Comparison of ENCODE assay signal across 23 cellular contexts in the genomic region with DNA sequence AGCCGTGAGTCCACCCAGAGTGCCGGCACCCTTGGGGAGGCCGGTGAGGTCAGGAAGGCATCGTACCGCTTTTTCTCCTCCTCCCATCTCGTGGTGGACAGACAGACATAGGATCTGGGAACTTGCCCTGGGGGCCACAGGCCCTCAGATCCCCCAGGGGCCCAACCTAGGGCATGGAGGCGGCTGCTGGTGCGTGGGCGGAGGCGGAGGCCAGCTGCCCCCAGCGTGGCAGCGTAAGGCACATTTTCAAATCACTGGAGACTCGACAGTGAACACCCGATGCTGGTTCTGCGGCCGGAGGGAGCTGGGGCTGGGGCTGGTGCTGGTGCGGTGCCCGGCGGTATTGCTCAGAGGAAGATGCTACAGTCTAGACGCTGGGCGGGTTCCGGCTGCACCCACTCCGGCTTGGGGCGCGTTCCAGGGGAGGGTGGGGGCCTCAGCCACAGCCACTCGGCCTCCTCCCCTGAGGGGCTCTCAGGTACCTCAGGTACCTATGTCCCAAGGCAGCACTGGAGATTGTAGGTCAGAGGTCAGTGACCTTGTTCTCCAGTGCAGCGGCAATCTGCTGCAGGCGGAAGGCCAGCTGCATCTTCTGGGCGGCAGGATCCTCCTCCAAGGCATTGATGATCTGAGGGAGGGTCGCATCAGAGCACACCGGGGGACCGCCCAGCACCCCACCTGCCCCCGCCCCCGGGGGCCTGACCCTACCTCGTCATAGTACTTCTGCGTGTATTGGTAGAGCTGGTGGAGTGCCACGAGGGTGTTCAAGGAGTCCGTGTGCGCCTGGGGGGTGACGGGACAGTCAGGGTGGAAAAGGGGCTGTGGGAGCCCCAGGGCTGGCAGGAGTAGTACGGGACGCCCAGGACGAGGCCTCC. TPM values are rescaled to one million over a fixed set of nuclear protein-coding genes. Genes with fewer than 3 reads are reported as not detected.
DNase-seq lines count a peak whose midpoint lies in the region; ATAC-seq and TF ChIP-seq lines count a peak whose summit lies in the region.
"Had no signal": no experiment of that assay in that cellular context is flagged by ENCODE, and none has a peak within 500 bp of the region (broad histone marks: within the 10 kb centered on the region; RNA-seq: fewer than 3 reads in every experiment).

No MANE protein-coding gene starts in this region.

- H3K36me3 Mint-ChIP-seq in HFFc6 (ENCODE audit: low read depth): peaks cover 18% of the 10 kb centered on the region
- H3K36me3 Mint-ChIP-seq: memory B cell had no signal

- peaks cover 48 to 62% (median 56%) of the 10 kb centered on the region in 11 experiments for H3K36me3 ChIP-seq in BLaER1 treated with 17β-estradiol and CSF1 and Interleukin-3, amounts not matched to agents 10 nM and 100 nM
- H3K36me3 ChIP-seq in PC-9 (ENCODE audit: low read depth) (peaks cover 50% of the 10 kb centered on the region), esophagus (ENCODE audit: control insufficient read depth in 2 of 2, insufficient read depth in 2 of 2, low read length in 1 of 2) (peaks cover 0 to 55% of the 10 kb centered on the region in 2 donors), sigmoid colon (peaks cover 30 to 55% (median 45%) of the 10 kb centered on the region in 4 donors)
- H3K36me3 ChIP-seq: neutrophil had no signal

- peaks cover 7% of the 10 kb centered on the region for H3K79me2 ChIP-seq in PC-9 (ENCODE audit: low read depth)

- H3F3A ChIP-seq in PC-9 (ENCODE audit: insufficient read depth, low read depth): peaks cover 82% of the 10 kb centered on the region

- H3K9me2 ChIP-seq in PC-9 (ENCODE audit: insufficient read depth): no peaks in the 10 kb centered on the region

- WGBS in esophagus, 2 donors: 70 to 80% methylated on average over 43 of the region's 43 CpGs
- 90 to 93% methylated on average over 43 of the region's 43 CpGs for WGBS in sigmoid colon, 2 donors

- CTCF ChIA-PET in PC-9 (lab: Charles Lee): no interaction called here

- TSS peak; percentile 31 for BruUV-seq in PC-9 (replicated peaks; lab: Mats Ljungman, UMichigan)

- peak overlapping the region in 9 of 11 experiments; percentile 5 to 42 (median 15); a peak in 8 of 22 replicates for H3K4me2 ChIP-seq in BLaER1 treated with 17β-estradiol and CSF1 and Interleukin-3, amounts not matched to agents 10 nM and 100 nM
- no peak overlapping the region for H3K4me2 ChIP-seq in PC-9

- peaks cover 61 to 94% (median 75%) of the 10 kb centered on the region in 11 experiments for H4K20me1 ChIP-seq in BLaER1 treated with 17β-estradiol and CSF1 and Interleukin-3, amounts not matched to agents 10 nM and 100 nM
- H4K20me1 ChIP-seq in PC-9 (ENCODE audit: insufficient read depth): peaks cover 26% of the 10 kb centered on the region

- 0 out of 2 replicates have a peak, but pooled peaks have one; percentile 2 for TF ChIP-seq CTCF in PC-9 (conservative IDR thresholded peaks at IDR 0.05)
- no peak for TF ChIP-seq CTCF in sigmoid colon (IDR thresholded peaks at IDR 0.05)
- TF ChIP-seq CTCF in HFFc6 (IDR thresholded peaks at IDR 0.05): no peak

- peaks cover 0 to 10% (median 6%) of the 10 kb centered on the region in 11 experiments; a peak in 7 of 22 replicates for H3K27me3 ChIP-seq in BLaER1 treated with 17β-estradiol and CSF1 and Interleukin-3, amounts not matched to agents 10 nM and 100 nM
- H3K27me3 ChIP-seq in PC-9 (ENCODE audit: insufficient read depth, low read depth) (no peaks in the 10 kb centered on the region), esophagus (ENCODE audit: control insufficient read depth in 1 of 2, insufficient read depth in 2 of 2, low read length in 2 of 2) (no peaks in the 10 kb centered on the region), sigmoid colon (peaks cover 4 to 26% (median 18%) of the 10 kb centered on the region in 3 donors)

- peaks cover 8% of the 10 kb centered on the region for H3K27me3 Mint-ChIP-seq in HFFc6 (ENCODE audit: insufficient read depth)
- H3K27me3 Mint-ChIP-seq: activated T-helper 17 cell treated with anti-CD3 and anti-CD28 coated beads, Interleukin-2, amount 50 U/mL, for 72 hours had no signal

- H2AFZ ChIP-seq in PC-9: no peak overlapping the region

- H3K9me3 ChIP-seq in BLaER1 treated with 17β-estradiol and CSF1 and Interleukin-3, amounts not matched to agents 10 nM and 100 nM (replicated peaks in 1 of 11): peaks cover 0 to 4% (median 0%) of the 10 kb centered on the region in 11 experiments; a peak in 3 of 22 replicates
- H3K9me3 ChIP-seq in PC-9 (ENCODE audit: insufficient read depth, low read depth) (no peaks in the 10 kb centered on the region), esophagus (ENCODE audit: control insufficient read depth in 2 of 2, insufficient read depth in 1 of 2, low read depth in 1 of 2, low read length in 1 of 2) (peaks cover 0 to 7% of the 10 kb centered on the region in 2 donors), sigmoid colon (no peaks in the 10 kb centered on the region)
- H3K9me3 ChIP-seq: colonic mucosa, neutrophil, upper lobe of left lung had no signal

- H3K9ac ChIP-seq in BLaER1 treated with 17β-estradiol and CSF1 and Interleukin-3, amounts not matched to agents 10 nM and 100 nM: peak overlapping the region in 2 of 11 experiments; percentile 33 to 41; a peak in 1 of 22 replicates

- intact Hi-C loops in PC-9 (cut with micrococcal nuclease; ENCODE audit: unreplicated experiment): no loop called here
- intact Hi-C loops in sigmoid colon (cut with DNase I): loop anchor here (1.0 to 2.0 kb wide), 2 partner anchors 51 to 67 kb away; a partner anchor contains a TSS

- no peak overlapping the region for H3K4me3 Mint-ChIP-seq in HFFc6
- H3K4me3 Mint-ChIP-seq: activated CD8-positive, alpha-beta T cell treated with anti-CD3 and anti-CD28 coated beads for 36 hours; activated T-helper 17 cell treated with anti-CD3 and anti-CD28 coated beads, Interleukin-2, amount 50 U/mL, for 72 hours; memory B cell had no signal

- no peak for DNase-seq in PC-9
- no peak for DNase-seq in sigmoid colon
- DNase-seq in DMS 273 (lab: John Stamatoyannopoulos, UW; ENCODE audit: unreplicated experiment): no peak
- no peak for DNase-seq in HFFc6
- DNase-seq in inferior parietal cortex (ENCODE audit: extremely low spot score): no peak
- DNase-seq: activated naive CD4-positive, alpha-beta T cell treated with anti-CD3 and anti-CD28 coated beads, Interleukin-2, amount 50 U/mL, for 16 hours; amniotic stem cell; foreskin melanocyte; GOT3; NCI-H1417; NCI-H2081 treated with DMSO at 0.1 percent for 48 hours; NCI-H345; NCI-H748 treated with DMSO at 0.1 percent for 48 hours had no signal

- H3K27ac Mint-ChIP-seq in HFFc6: no peak overlapping the region
- H3K27ac Mint-ChIP-seq: activated CD8-positive, alpha-beta T cell treated with anti-CD3 and anti-CD28 coated beads for 36 hours; activated T-helper 17 cell treated with anti-CD3 and anti-CD28 coated beads, Interleukin-2, amount 50 U/mL, for 72 hours; effector memory CD8-positive, alpha-beta T cell; memory B cell had no signal

- ATAC-seq in GM18861 (IDR thresholded peaks at IDR 0.05; ENCODE audit: unreplicated experiment): no peak

- H3K27ac ChIP-seq in BLaER1 treated with 17β-estradiol and CSF1 and Interleukin-3, amounts not matched to agents 10 nM and 100 nM: 0 out of 22 replicates have a peak overlapping the region, but pooled peaks of 1 of the 11 experiments have one; percentile 34
- H3K27ac ChIP-seq in PC-9 (no peak overlapping the region), esophagus (ENCODE audit: low read depth in 2 of 2, low read length in 1 of 2) (peak overlapping the region; percentile 3 to 36), sigmoid colon (peak overlapping the region; percentile 6 to 65 (median 56))
- H3K27ac ChIP-seq: colonic mucosa, neutrophil had no signal

- H3K4me1 Mint-ChIP-seq in HFFc6 (ENCODE audit: low read depth): peaks cover 7% of the 10 kb centered on the region; the same call in 1 of the 2 replicates

- no peak for TF ChIP-seq POLR2A in sigmoid colon (IDR thresholded peaks at IDR 0.05)

- peaks cover 36 to 51% (median 43%) of the 10 kb centered on the region in 10 experiments for H3K4me1 ChIP-seq in BLaER1 treated with 17β-estradiol and CSF1 and Interleukin-3, amounts not matched to agents 10 nM and 100 nM
- H3K4me1 ChIP-seq in PC-9 (replicated peaks; ENCODE audit: insufficient read depth): peaks cover 29% of the 10 kb centered on the region
- peaks cover 4 to 19% of the 10 kb centered on the region in 2 donors for H3K4me1 ChIP-seq in esophagus (ENCODE audit: control insufficient read depth in 2 of 2, insufficient read depth in 2 of 2, low read length in 1 of 2)
- peaks cover 0 to 26% (median 25%) of the 10 kb centered on the region in 4 donors for H3K4me1 ChIP-seq in sigmoid colon

- H3K9me3 Mint-ChIP-seq in HFFc6: no peaks in the 10 kb centered on the region
- H3K9me3 Mint-ChIP-seq: activated CD8-positive, alpha-beta T cell treated with anti-CD3 and anti-CD28 coated beads for 36 hours; activated T-helper 17 cell treated with anti-CD3 and anti-CD28 coated beads, Interleukin-2, amount 50 U/mL, for 72 hours; effector memory CD8-positive, alpha-beta T cell; memory B cell had no signal

- POLR2A ChIA-PET in PC-9 (lab: Charles Lee; ENCODE audit: unreplicated experiment): no interaction called here

- TF ChIP-seq EP300 in sigmoid colon (IDR thresholded peaks at IDR 0.05): no peak

- H3K4me3 ChIP-seq in BLaER1 treated with 17β-estradiol and CSF1 and Interleukin-3, amounts not matched to agents 10 nM and 100 nM: no peak overlapping the region
- H3K4me3 ChIP-seq in PC-9 (no peak overlapping the region), esophagus (ENCODE audit: low read depth in 1 of 2, low read length in 2 of 2) (no peak overlapping the region), sigmoid colon (no peak overlapping the region)
- H3K4me3 ChIP-seq: colonic mucosa, upper lobe of left lung had no signal

RNA-seq across cellular contexts. Expression of a gene that starts 5.2 kb away (rescaled TPM):
- 5.5 and 10.0 TPM in 2 replicates for total RNA-seq in PC-9 (2021)
- 1 to 10 TPM; 5.4 to 6.1 TPM for polyA plus RNA-seq in esophagus
- 1 to 10 TPM in 3 of 4 donors, under 1 TPM in 1; 0.82 to 6.6 (median 4.5) TPM for total RNA-seq in sigmoid colon
- 1 to 10 TPM in 2 of 3 donors, under 1 TPM in 1; 0.23 to 7.3 (median 1.2) TPM for polyA plus RNA-seq in sigmoid colon
- total RNA-seq in HFFc6 (2021; fragmentation: NEBNext Ultra II Directional; extraction: Animal tissue kit (Norgen Biotek cat#: 25700)): 10 to 100 TPM in 1 of 6 experiments, 1 to 10 TPM in 5; 6.0 to 10.2 (median 7.8) TPM

RNA-seq across cellular contexts. Expression of a gene that starts 13.9 kb away (rescaled TPM):
- total RNA-seq in PC-9 (2021): 48.5 and 61.1 TPM in 2 replicates
- 1 to 10 TPM; 3.0 to 3.4 TPM for polyA plus RNA-seq in esophagus
- total RNA-seq in sigmoid colon: 1 to 10 TPM; 2.5 to 10.0 (median 6.7) TPM
- polyA plus RNA-seq in sigmoid colon: 1 to 10 TPM in 2 of 3 donors, under 1 TPM in 1; 0.60 to 6.0 (median 2.1) TPM
- total RNA-seq in HFFc6 (2021; fragmentation: NEBNext Ultra II Directional; extraction: Animal tissue kit (Norgen Biotek cat#: 25700)): 10 to 100 TPM; 31.4 to 39.5 (median 34.1) TPM

RNA-seq across cellular contexts. Expression of a gene that starts 24.4 kb away (rescaled TPM):
- total RNA-seq in PC-9 (2021) (80.5 and 101 TPM in 2 replicates), sigmoid colon (10 to 100 TPM in 3 of 4 donors, 1 to 10 TPM in 1; 7.2 to 47.4 (median 14.9) TPM)
- polyA plus RNA-seq in esophagus (10 to 100 TPM; 22.0 to 42.4 TPM), sigmoid colon (10 to 100 TPM in 2 of 3 donors, 1 to 10 TPM in 1; 8.8 to 45.9 (median 12.0) TPM)
- 10 to 100 TPM; 24.2 to 30.9 (median 28.9) TPM for total RNA-seq in HFFc6 (2021; fragmentation: NEBNext Ultra II Directional; extraction: Animal tissue kit (Norgen Biotek cat#: 25700))

RNA-seq across cellular contexts. Expression of a gene that starts 30.6 kb away (rescaled TPM):
- total RNA-seq in PC-9 (2021) (31.3 and 34.8 TPM in 2 replicates), sigmoid colon (10 to 100 TPM; 23.5 to 67.0 (median 28.2) TPM)
- polyA plus RNA-seq in esophagus (10 to 100 TPM; 19.3 to 37.9 TPM), sigmoid colon (10 to 100 TPM in 1 of 3 donors, 1 to 10 TPM in 2; 4.6 to 33.4 (median 4.8) TPM)
- total RNA-seq in HFFc6 (2021; fragmentation: NEBNext Ultra II Directional; extraction: Animal tissue kit (Norgen Biotek cat#: 25700)): 10 to 100 TPM; 20.1 to 26.8 (median 21.7) TPM

RNA-seq across cellular contexts. Expression of a gene that starts 32.0 kb away (rescaled TPM):
- 250 and 260 TPM in 2 replicates for total RNA-seq in PC-9 (2021)
- polyA plus RNA-seq in esophagus: 100 to 1,000 TPM; 107 to 186 TPM
- total RNA-seq in sigmoid colon: 100 to 1,000 TPM in 1 of 4 donors, 10 to 100 TPM in 3; 60.4 to 150 (median 68.7) TPM
- 100 to 1,000 TPM in 1 of 3 donors, 10 to 100 TPM in 2; 18.6 to 142 (median 35.8) TPM for polyA plus RNA-seq in sigmoid colon
- total RNA-seq in HFFc6 (2021; fragmentation: NEBNext Ultra II Directional; extraction: Animal tissue kit (Norgen Biotek cat#: 25700)): 100 to 1,000 TPM; 280 to 370 (median 291) TPM
